In the genomic region with DNA sequence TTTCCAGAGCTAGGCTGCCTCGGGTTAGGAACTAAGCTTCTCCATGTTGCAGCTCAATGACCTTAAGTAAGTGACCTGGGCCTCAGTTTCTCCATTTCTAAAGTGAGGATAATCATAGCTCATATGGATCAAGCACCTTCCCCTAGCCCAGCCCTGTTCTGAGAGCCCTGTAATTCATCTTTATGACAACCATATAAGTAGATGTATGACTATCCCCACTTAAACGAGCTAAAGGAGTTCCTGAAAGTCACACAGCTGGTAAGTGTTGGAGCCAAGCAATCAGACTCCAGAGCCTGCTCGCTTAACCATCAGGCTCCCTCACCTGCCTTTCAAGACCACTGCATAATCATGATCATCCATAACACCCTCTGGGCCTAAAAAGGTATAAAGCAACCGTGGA, we compare ENCODE assay signal across 26 cellular contexts.
"Had no signal": no experiment of that assay in that cellular context is flagged by ENCODE, and none has a peak within 500 bp of the region (broad histone marks: within the 10 kb centered on the region; RNA-seq: fewer than 3 reads in every experiment).

No MANE protein-coding gene starts in this region.

- H3K27ac Mint-ChIP-seq: immature natural killer cell; natural killer cell treated with Interleukin-12 subunit alpha and Interleukin-12 subunit beta and Interleukin-15 and Interleukin-18, amount 100 ng/mL, for 72 hours; stimulated activated naive B cell treated with anti-CD40 and anti-IgM and Interleukin-4, amounts not matched to agents 10 μg/mL and 1 μg/mL and 100 μg/mL, for 72 hours had no signal

- ATAC-seq: stimulated activated naive B cell treated with anti-CD40 and anti-IgM and Interleukin-4, amounts not matched to agents 10 μg/mL and 1 μg/mL and 100 μg/mL, for 72 hours; stimulated activated naive CD8-positive, alpha-beta T cell treated with anti-CD3 and anti-CD28 coated beads, Interleukin-15, Interleukin-2, amounts not matched to agents 100 U/mL and 50 U/mL, for 24 hours had no signal

- H3K4me3 Mint-ChIP-seq: immature natural killer cell; natural killer cell treated with Interleukin-12 subunit alpha and Interleukin-12 subunit beta and Interleukin-15 and Interleukin-18, amount 100 ng/mL, for 72 hours; neural crest cell; stimulated activated naive B cell treated with anti-CD40 and anti-IgM and Interleukin-4, amounts not matched to agents 10 μg/mL and 1 μg/mL and 100 μg/mL, for 72 hours had no signal

- H3K4me1 ChIP-seq: pancreas had no signal

- H3K9me3 Mint-ChIP-seq: immature natural killer cell; natural killer cell treated with Interleukin-12 subunit alpha and Interleukin-12 subunit beta and Interleukin-15 and Interleukin-18, amount 100 ng/mL, for 72 hours; stimulated activated naive B cell treated with anti-CD40 and anti-IgM and Interleukin-4, amounts not matched to agents 10 μg/mL and 1 μg/mL and 100 μg/mL, for 72 hours had no signal

- H3K4me3 ChIP-seq: heart left ventricle, left ventricle myocardium inferior, lung, pancreas, prostate gland, skin epidermis, stomach, testis, thyroid gland, upper lobe of right lung had no signal

- H3K36me3 Mint-ChIP-seq: immature natural killer cell; natural killer cell treated with Interleukin-12 subunit alpha and Interleukin-12 subunit beta and Interleukin-15 and Interleukin-18, amount 100 ng/mL, for 72 hours; stimulated activated naive B cell treated with anti-CD40 and anti-IgM and Interleukin-4, amounts not matched to agents 10 μg/mL and 1 μg/mL and 100 μg/mL, for 72 hours had no signal

- H3K27me3 ChIP-seq: pancreas, testis, thyroid gland, upper lobe of right lung had no signal

- H3K27ac ChIP-seq: heart left ventricle, pancreas, prostate gland, skin epidermis, stomach, testis, thyroid gland, upper lobe of right lung had no signal

- DNase-seq: heart left ventricle; hypothalamus; immature natural killer cell; kidney; left ventricle myocardium inferior; midbrain; nucleus accumbens; pancreas; posterior cingulate gyrus; retina; stimulated activated CD4-positive, alpha-beta T cell treated with anti-CD3 and anti-CD28 coated beads, Interleukin-12 subunit alpha, Interleukin-12 subunit beta, amount 100 ng/mL, for 4 hours; stimulated activated CD4-positive, alpha-beta T cell treated with anti-CD3 and anti-CD28 coated beads, Interleukin-15, amount 100 ng/mL, for 24 hours; stimulated activated CD4-positive, alpha-beta T cell treated with anti-CD3 and anti-CD28 coated beads, Interleukin-2, amount 100 ng/mL, for 24 hours; stimulated activated CD4-positive, alpha-beta T cell treated with anti-CD3 and anti-CD28 coated beads, Interleukin-4, amount 100 ng/mL, for 1 hour; stimulated activated naive B cell treated with anti-CD40 and anti-IgM and Interleukin-4, amounts not matched to agents 10 μg/mL and 1 μg/mL and 100 μg/mL, for 72 hours; stimulated activated naive CD8-positive, alpha-beta T cell treated with anti-CD3 and anti-CD28 coated beads, Interleukin-15, Interleukin-2, amounts not matched to agents 100 U/mL and 50 U/mL, for 24 hours; stomach; testis; thyroid gland; trophoblast cell; upper lobe of right lung had no signal

- H3K4me1 Mint-ChIP-seq: immature natural killer cell; stimulated activated naive B cell treated with anti-CD40 and anti-IgM and Interleukin-4, amounts not matched to agents 10 μg/mL and 1 μg/mL and 100 μg/mL, for 72 hours had no signal

- H3K36me3 ChIP-seq: heart left ventricle, left ventricle myocardium inferior, pancreas, prostate gland, stomach, thyroid gland, upper lobe of right lung had no signal

- H3K9me3 ChIP-seq: heart left ventricle, left ventricle myocardium inferior, pancreas, prostate gland, stomach, testis, thyroid gland, upper lobe of right lung had no signal
